Comparison of ENCODE assay signal across 1 cellular context in the genomic region with DNA sequence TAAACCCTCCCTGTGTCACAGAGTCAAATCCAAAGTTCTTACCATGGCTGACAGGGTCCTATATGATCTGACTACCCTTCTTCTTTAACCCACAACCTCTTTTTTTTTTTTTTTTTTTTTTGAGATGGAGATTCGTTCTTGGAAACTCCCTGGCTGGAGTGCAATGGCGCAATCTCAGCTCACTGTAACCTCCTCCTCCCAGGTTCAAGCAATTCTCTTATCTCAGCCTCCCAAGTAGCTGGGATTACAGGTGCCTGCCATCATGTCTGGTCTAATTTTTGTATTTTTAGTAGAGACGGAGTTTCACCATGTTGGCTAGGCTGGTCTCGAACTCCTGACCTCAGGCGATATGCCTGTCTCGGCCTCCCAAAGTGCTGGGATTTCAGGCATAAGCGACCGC. TPM values are rescaled to one million over a fixed set of nuclear protein-coding genes. Genes with fewer than 3 reads are reported as not detected.
"Had no signal": no experiment of that assay in that cellular context is flagged by ENCODE, and none has a peak within 500 bp of the region (broad histone marks: within the 10 kb centered on the region; RNA-seq: fewer than 3 reads in every experiment).

No MANE protein-coding gene starts in this region.

RNA-seq across cellular contexts. Expression of a gene that starts 2.6 kb away (rescaled TPM):
- total RNA-seq: dermis blood vessel endothelial cell had no signal
